1 cellular context compared by ENCODE assay signal in genomic region chrX:133414399-133415275, GRCh38.
TF ChIP-seq lines count a peak whose summit lies in the region.

No MANE protein-coding gene starts in this region.

TF ChIP-seq in HEK293, 187 proteins besides CTCF, POLR2A, EP300 and RAD21 (continued from another document):
- no peak for TF ChIP-seq ZNF776 (tag by site-specific recombination; IDR thresholded peaks at IDR 0.05; ENCODE audit: borderline replicate concordance)
- TF ChIP-seq ZNF211 (tag by site-specific recombination; IDR thresholded peaks at IDR 0.05; ENCODE audit: low read depth), result no peak
- TF ChIP-seq BCL11B (tag by site-specific recombination; IDR thresholded peaks at IDR 0.05; ENCODE audit: low read depth), result no peak
- 0 out of 2 replicates have a peak, but pooled peaks have one; percentile 32 for TF ChIP-seq HOXD13 (CRISPR knock-in tag; IDR thresholded peaks at IDR 0.05; ENCODE audit: borderline replicate concordance)
- no peak for TF ChIP-seq ZNF37A (tag by site-specific recombination; IDR thresholded peaks at IDR 0.05)
- 0 out of 2 replicates have a peak, but pooled peaks have one; percentile 12 for TF ChIP-seq ZBTB48 (tag by site-specific recombination; IDR thresholded peaks at IDR 0.05)
